ENCODE assay signal across 8 cellular contexts in genomic region chr6:23526519-23526918, GRCh38.
"Had no signal": no experiment of that assay in that cellular context is flagged by ENCODE, and none has a peak within 500 bp of the region (broad histone marks: within the 10 kb centered on the region; RNA-seq: fewer than 3 reads in every experiment).

No MANE protein-coding gene starts in this region.

- DNase-seq: activated CD4-positive, alpha-beta T cell treated with anti-CD3 and anti-CD28 coated beads, Interleukin-2, amount 50 U/mL, for 48 hours; activated CD4-positive, CD25-positive, alpha-beta regulatory T cell treated with anti-CD3 and anti-CD28 coated beads, Interleukin-2, amount 50 U/mL, for 72 hours; activated CD8-positive, alpha-beta memory T cell treated with anti-CD3 and anti-CD28 coated beads, Interleukin-2, amount 10 ng/mL, durations not matched to agents 7 days and 5 days; activated effector memory CD4-positive, alpha-beta T cell treated with anti-CD3 and anti-CD28 coated beads, Interleukin-2, amount 50 U/mL, for 16 hours; activated T-cell treated with anti-CD3 and anti-CD28 coated beads, Interleukin-2, amount 50 U/mL, for 24 hours; ovary; retina; stomach had no signal
